Comparison of ENCODE assay signal across 1 cellular context in the genomic region with DNA sequence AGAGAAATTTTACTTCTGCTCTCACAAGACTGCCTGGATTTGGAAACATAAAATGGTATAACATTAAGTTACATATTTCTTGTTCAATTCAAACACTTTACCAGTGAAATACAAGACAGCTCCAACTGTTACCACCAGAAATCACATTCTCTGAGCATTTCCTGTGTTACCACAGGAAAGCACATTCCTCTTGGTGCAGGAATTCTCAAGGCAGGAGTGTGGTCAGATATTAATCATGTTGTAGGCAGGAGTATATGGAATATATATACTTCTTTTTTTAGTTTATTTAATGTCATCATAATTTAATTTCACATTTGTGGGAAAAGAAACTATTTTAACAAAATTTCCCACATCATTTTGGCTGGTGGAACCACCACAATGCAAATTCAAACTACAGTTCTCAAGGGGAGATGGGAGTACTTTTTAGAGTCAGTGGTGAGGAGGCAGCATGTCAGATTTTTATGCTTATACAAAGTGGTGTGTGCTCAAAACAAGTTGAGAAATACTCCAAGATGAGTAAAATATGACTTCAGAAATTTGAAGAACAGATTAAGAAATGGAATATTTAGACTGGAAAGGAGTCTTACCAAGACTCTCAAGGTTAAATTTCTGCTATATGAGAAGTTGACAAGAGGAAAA.
TF ChIP-seq lines count a peak whose summit lies in the region.

No MANE protein-coding gene starts in this region.

TF ChIP-seq in IMR-90, 13 proteins besides CTCF, POLR2A, EP300 and RAD21:
- TF ChIP-seq MAZ (IDR thresholded peaks at IDR 0.05; ENCODE audit: borderline replicate concordance, low read depth, low read length) (no peak), MXI1 (IDR thresholded peaks at IDR 0.05; ENCODE audit: borderline replicate concordance, low read depth, low read length) (no peak), MAFK (IDR thresholded peaks at IDR 0.05; ENCODE audit: low read depth, low read length) (no peak)
